In genomic region chr20:63896136-63896890, GRCh38 we compare ENCODE assay signal across 8 cellular contexts. TPM values are rescaled to one million over a fixed set of nuclear protein-coding genes. Genes with fewer than 3 reads are reported as not detected.
DNase-seq lines count a peak whose midpoint lies in the region; ATAC-seq and TF ChIP-seq lines count a peak whose summit lies in the region.

No MANE protein-coding gene starts in this region.

- no peak for ATAC-seq in GM21367 (IDR thresholded peaks at IDR 0.05; ENCODE audit: unreplicated experiment)

- H3K4me1 ChIP-seq in HUES64 (ENCODE audit: insufficient read depth, low read length) = peaks cover 10% of the 10 kb centered on the region; the same call in 1 of the 2 replicates

- in situ Hi-C loops in brain microvascular endothelial cell (cut with HindIII; ENCODE audit: low pct_ligation_motif_present, low sequenced_read_pairs) = loop anchor here (25.0 kb wide), 1 partner anchor 309 kb away; no protein-coding TSS in a partner anchor

- no peaks in the 10 kb centered on the region for H3K27me3 ChIP-seq in HUES64 (ENCODE audit: insufficient read depth, low read length)
- H3K27me3 ChIP-seq in brain microvascular endothelial cell (replicated peaks) = no peaks in the 10 kb centered on the region

- peak overlapping the region; percentile 72; the same call in 1 of the 2 replicates for H3K9ac ChIP-seq in HUES64 (ENCODE audit: low read depth, low read length)

- H3K9me3 ChIP-seq in HUES64 (ENCODE audit: insufficient read depth, low read depth, low read length) = no peaks in the 10 kb centered on the region

- H3K4me3 ChIP-seq in HUES64 (ENCODE audit: low read length) (peak overlapping the region; percentile 83), brain microvascular endothelial cell (ENCODE audit: low read depth, low read length) (peak overlapping the region; percentile 64), skin epidermis (peak overlapping the region; percentile 38 to 79 (median 70))

- peak; percentile 62 for DNase-seq in GF-D8 (lab: John Stamatoyannopoulos, UW)
- peak; percentile 57 for DNase-seq in SIG-M5 (lab: John Stamatoyannopoulos, UW)
- DNase-seq in brain microvascular endothelial cell = no peak
- peak; percentile 25 for DNase-seq in inferior parietal cortex (ENCODE audit: extremely low spot score)
- DNase-seq in NCI-H1048 (lab: John Stamatoyannopoulos, UW) = no peak

- TF ChIP-seq CTCF in brain microvascular endothelial cell (IDR thresholded peaks at IDR 0.05; ENCODE audit: low read depth, low read length, missing control alignments) = no peak

- H3K27ac ChIP-seq in HUES64 (ENCODE audit: low read depth, low read length) (no peak overlapping the region; the same call in 1 of the 2 replicates), brain microvascular endothelial cell (peak overlapping the region; percentile 48), skin epidermis (peak overlapping the region; percentile 14 to 95 (median 90))

- H3K36me3 ChIP-seq in HUES64 (ENCODE audit: insufficient read depth, low read length) (peaks cover 8% of the 10 kb centered on the region; the same call in 1 of the 2 replicates), brain microvascular endothelial cell (replicated peaks) (peaks cover 10% of the 10 kb centered on the region)

- WGBS in HUES64 = 41% methylated on average over 14 of the region's 15 CpGs

RNA-seq across cellular contexts. Expression of gene DNAJC5, which starts 1.4 kb away (rescaled TPM):
- 19.1 TPM for polyA plus RNA-seq in HUES64 (2013, experiment 1 of 2)
- polyA plus RNA-seq in HUES64 (2013, experiment 2 of 2) = 19.7 TPM

RNA-seq across cellular contexts. Expression of gene TPD52L2, which starts 31.2 kb away (rescaled TPM):
- 68.5 TPM for polyA plus RNA-seq in HUES64 (2013, experiment 1 of 2)
- 63.7 TPM for polyA plus RNA-seq in HUES64 (2013, experiment 2 of 2)

RNA-seq across cellular contexts. Expression of gene ABHD16B, which starts 35.0 kb away (rescaled TPM):
- polyA plus RNA-seq in HUES64 (2013, experiment 1 of 2) = not detected
- not detected for polyA plus RNA-seq in HUES64 (2013, experiment 2 of 2)

RNA-seq across cellular contexts. Expression of gene UCKL1, which starts 59.9 kb away (rescaled TPM):
- 29.9 TPM for polyA plus RNA-seq in HUES64 (2013, experiment 1 of 2)
- 24.9 TPM for polyA plus RNA-seq in HUES64 (2013, experiment 2 of 2)

Comparison
In these comparisons a context has a peak if more than half of its experiments do, and no peak if none do; other contexts are left out.
1. DNase-seq: peak in GF-D8 (single experiment), SIG-M5 (single experiment) and inferior parietal cortex (single experiment); none in brain microvascular endothelial cell (single experiment) and NCI-H1048 (single experiment).
2. Peak in every context shown above with its lines, with median percentiles within 50 percentile points of each other: H3K4me3 ChIP-seq.